8 cellular contexts compared by ENCODE assay signal in genomic region chr18:62522510-62523254, GRCh38. TPM values are rescaled to one million over a fixed set of nuclear protein-coding genes. Genes with fewer than 3 reads are reported as not detected.
A peak's percentile ranks its signal among the peaks of the same experiment; 100 is the strongest.
DNase-seq lines count a peak whose midpoint lies in the region; ATAC-seq, FAIRE-seq and TF ChIP-seq lines count a peak whose summit lies in the region.

Gene ZCCHC2, plus strand, starts transcription at chr18:62523025. Its CDS starts 400 bp downstream, at chr18:62523425.

- ATAC-seq in GM18873 (IDR thresholded peaks at IDR 0.05; ENCODE audit: low FRiP score, unreplicated experiment): peak; percentile 78
- ATAC-seq in HG03139 (IDR thresholded peaks at IDR 0.05; ENCODE audit: unreplicated experiment): peak; percentile 60

- dilution Hi-C loops in mammary epithelial cell (cut with HindIII; ENCODE audit: low sequenced_read_pairs): no loop called here

- peak within 1 kb of the TSS; percentile 90 for H3K4me2 ChIP-seq in mammary epithelial cell (ENCODE audit: insufficient read depth, low read depth, low read length)

- FAIRE-seq in small intestine (lab: Jason Lieb, UNC): no peak

- peaks cover 25% of the 10 kb centered on the region for H3K4me1 ChIP-seq in mammary epithelial cell (ENCODE audit: insufficient read depth, low read length)
- H3K4me1 ChIP-seq in iPS-20b (ENCODE audit: insufficient read depth, low read length): peaks cover 21% of the 10 kb centered on the region; the same call in 1 of the 2 replicates
- H3K4me1 ChIP-seq in small intestine (ENCODE audit: control insufficient read depth in 2 of 2, insufficient read depth in 1 of 2, low read depth in 1 of 2, low read length in 1 of 2): no peaks in the 10 kb centered on the region

- H2AFZ ChIP-seq in mammary epithelial cell (ENCODE audit: low read depth, low read length): peak within 1 kb of the TSS; percentile 98

- in situ Hi-C loops in ACHN (cut with HindIII; ENCODE audit: low pct_ligation_motif_present, low pct_unique_long_range_greater_than_20kb, low sequenced_read_pairs): no loop called here
- in situ Hi-C loops in mammary epithelial cell (cut with MboI; ENCODE audit: low sequenced_read_pairs in 2 of 2): no loop called here

- intact Hi-C loops in mammary epithelial cell (cut with micrococcal nuclease): loop anchor here (1.0 to 10.0 kb wide), 6 partner anchors 37 to 902 kb away; partner anchors contain the start of genes PHLPP1, PIGN, RELCH and VPS4B

- BruUV-seq in mammary epithelial cell (replicated peaks; lab: Mats Ljungman, UMichigan): no TSS peak

- DNase-seq in ACHN (peak; percentile 92), NCI-H2227 (lab: John Stamatoyannopoulos, UW; ENCODE audit: unreplicated experiment) (peak; percentile 98), WERI-Rb-1 (peak; percentile 99), mammary epithelial cell (peak; percentile 98), small intestine (peak; percentile 98)

- H3K4me3 ChIP-seq in WERI-Rb-1 (ENCODE audit: low read depth, low read length) (peak within 1 kb of the TSS; percentile 74), mammary epithelial cell (replicated peaks in 1 of 3; ENCODE audit: insufficient read depth in 1 of 3, low read depth in 2 of 3, low read length in 3 of 3) (peak within 1 kb of the TSS; percentile 96 to 97 (median 96)), iPS-20b (ENCODE audit: low read length) (peak within 1 kb of the TSS; percentile 79), small intestine (ENCODE audit: low read depth in 1 of 2, low read length in 2 of 2) (peak within 1 kb of the TSS; percentile 97 to 99)

- peaks cover 5% of the 10 kb centered on the region for H3K36me3 ChIP-seq in WERI-Rb-1
- no peaks in the 10 kb centered on the region for H3K36me3 ChIP-seq in mammary epithelial cell (ENCODE audit: insufficient read depth, low read length)
- H3K36me3 ChIP-seq in iPS-20b (ENCODE audit: insufficient read depth, low read depth, low read length): no peaks in the 10 kb centered on the region
- H3K36me3 ChIP-seq in small intestine (ENCODE audit: control insufficient read depth in 2 of 2, insufficient read depth in 2 of 2, low read length in 2 of 2): no peaks in the 10 kb centered on the region

- no peaks in the 10 kb centered on the region for H3K9me3 ChIP-seq in WERI-Rb-1 (ENCODE audit: severe bottlenecking)
- no peaks in the 10 kb centered on the region for H3K9me3 ChIP-seq in mammary epithelial cell (replicated peaks; ENCODE audit: insufficient read depth, low read length)
- no peaks in the 10 kb centered on the region for H3K9me3 ChIP-seq in iPS-20b (ENCODE audit: insufficient read depth, low read depth, low read length)
- no peaks in the 10 kb centered on the region for H3K9me3 ChIP-seq in small intestine (ENCODE audit: control insufficient read depth, low read depth)

- H3K27ac ChIP-seq in WERI-Rb-1: peak within 1 kb of the TSS; percentile 82
- peak within 1 kb of the TSS; percentile 83 for H3K27ac ChIP-seq in mammary epithelial cell (ENCODE audit: insufficient read depth, low read depth, low read length)
- no peak within 1 kb of the TSS for H3K27ac ChIP-seq in iPS-20b (ENCODE audit: low read length)
- peak within 1 kb of the TSS; percentile 98 to 99 for H3K27ac ChIP-seq in small intestine (ENCODE audit: low read depth in 1 of 2, low read length in 1 of 2)

- no CpG with 5 or more reads among the region's 87 CpGs for WGBS in mammary epithelial cell (ENCODE audit: low coverage, missing lambda C conversion rate)
- WGBS in small intestine, 3 donors: 0% methylated on average over 62 to 87 of the region's 87 CpGs

- H3K9ac ChIP-seq in mammary epithelial cell (ENCODE audit: insufficient read depth, low read length): peak within 1 kb of the TSS; percentile 83
- peak within 1 kb of the TSS; percentile 66; the same call in 1 of the 2 replicates for H3K9ac ChIP-seq in iPS-20b (ENCODE audit: low read depth, low read length)

- peaks cover 50% of the 10 kb centered on the region for H3K79me2 ChIP-seq in mammary epithelial cell (ENCODE audit: insufficient read depth, low read length)

- H3K27me3 ChIP-seq in WERI-Rb-1 (ENCODE audit: insufficient read depth, low read depth, severe bottlenecking) (no peaks in the 10 kb centered on the region), mammary epithelial cell (ENCODE audit: insufficient read depth, low read length) (no peaks in the 10 kb centered on the region), iPS-20b (ENCODE audit: insufficient read depth, low read length) (peaks cover 48% of the 10 kb centered on the region), small intestine (ENCODE audit: control insufficient read depth in 2 of 2, insufficient read depth in 2 of 2, low read length in 2 of 2) (no peaks in the 10 kb centered on the region)

- no peaks in the 10 kb centered on the region for H4K20me1 ChIP-seq in mammary epithelial cell (ENCODE audit: insufficient read depth, low read length)

- CTCF ChIA-PET in mammary epithelial cell (lab: Charles Lee; ENCODE audit: low non-redundant PET): interaction anchor here (0.7 kb wide), 1 partner anchor 336 kb away, joined by 4 read pairs; the partner anchor contains the start of gene RELCH

- TF ChIP-seq CTCF in WERI-Rb-1 (IDR thresholded peaks at IDR 0.05; ENCODE audit: low read depth, low read length): no peak
- TF ChIP-seq CTCF in mammary epithelial cell (conservative IDR thresholded peaks at IDR 0.05 in 1 of 2, IDR thresholded peaks at IDR 0.05 in 1 of 2; ENCODE audit: extremely low read depth in 1 of 2, insufficient read depth in 1 of 2, low read depth in 1 of 2, low read length in 2 of 2): no peak

RNA-seq across cellular contexts. Expression of gene ZCCHC2, which starts in this region (rescaled TPM):
- 10 to 100 TPM; 13.7 to 16.2 TPM for total RNA-seq in mammary epithelial cell
- 12.2 TPM for polyA plus RNA-seq in mammary epithelial cell
- polyA minus RNA-seq in mammary epithelial cell: 38.9 TPM
- polyA plus RNA-seq in small intestine: 1 to 10 TPM; 5.1 to 8.7 (median 7.9) TPM
